1 cellular context compared by ENCODE assay signal in genomic region chr15:39573844-39574243, GRCh38.
TF ChIP-seq lines count a peak whose summit lies in the region.

No MANE protein-coding gene starts in this region.

TF ChIP-seq in SK-N-SH, 30 proteins besides CTCF, POLR2A, EP300 and RAD21 (continued from another document):
- TF ChIP-seq ZBTB33 (IDR thresholded peaks at IDR 0.05; ENCODE audit: borderline replicate concordance, low read depth) (no peak), TAF1 (IDR thresholded peaks at IDR 0.05; ENCODE audit: borderline replicate concordance, low read depth, low read length) (no peak), CHD2 (IDR thresholded peaks at IDR 0.05; ENCODE audit: low read length, partially characterized antibody) (no peak), EZH2phosphoT487 (IDR thresholded peaks at IDR 0.05; ENCODE audit: borderline replicate concordance, low read depth) (no peak), PBX3 (IDR thresholded peaks at IDR 0.05) (peak; percentile 84), JUND (IDR thresholded peaks at IDR 0.05) (peak; percentile 69), YY1 (IDR thresholded peaks at IDR 0.05; ENCODE audit: low read depth) (no peak), RFX5 (IDR thresholded peaks at IDR 0.05; ENCODE audit: low read length) (no peak), POLR2AphosphoS5 (IDR thresholded peaks at IDR 0.05; ENCODE audit: low read depth, low read length) (0 out of 2 replicates have a peak, but pooled peaks have one; percentile 29), ELF1 (IDR thresholded peaks at IDR 0.05) (no peak), RCOR1 (IDR thresholded peaks at IDR 0.05; ENCODE audit: low read length) (no peak), TEAD4 (IDR thresholded peaks at IDR 0.05; ENCODE audit: borderline replicate concordance, insufficient read depth) (peak; percentile 79)
